In the genomic region with DNA sequence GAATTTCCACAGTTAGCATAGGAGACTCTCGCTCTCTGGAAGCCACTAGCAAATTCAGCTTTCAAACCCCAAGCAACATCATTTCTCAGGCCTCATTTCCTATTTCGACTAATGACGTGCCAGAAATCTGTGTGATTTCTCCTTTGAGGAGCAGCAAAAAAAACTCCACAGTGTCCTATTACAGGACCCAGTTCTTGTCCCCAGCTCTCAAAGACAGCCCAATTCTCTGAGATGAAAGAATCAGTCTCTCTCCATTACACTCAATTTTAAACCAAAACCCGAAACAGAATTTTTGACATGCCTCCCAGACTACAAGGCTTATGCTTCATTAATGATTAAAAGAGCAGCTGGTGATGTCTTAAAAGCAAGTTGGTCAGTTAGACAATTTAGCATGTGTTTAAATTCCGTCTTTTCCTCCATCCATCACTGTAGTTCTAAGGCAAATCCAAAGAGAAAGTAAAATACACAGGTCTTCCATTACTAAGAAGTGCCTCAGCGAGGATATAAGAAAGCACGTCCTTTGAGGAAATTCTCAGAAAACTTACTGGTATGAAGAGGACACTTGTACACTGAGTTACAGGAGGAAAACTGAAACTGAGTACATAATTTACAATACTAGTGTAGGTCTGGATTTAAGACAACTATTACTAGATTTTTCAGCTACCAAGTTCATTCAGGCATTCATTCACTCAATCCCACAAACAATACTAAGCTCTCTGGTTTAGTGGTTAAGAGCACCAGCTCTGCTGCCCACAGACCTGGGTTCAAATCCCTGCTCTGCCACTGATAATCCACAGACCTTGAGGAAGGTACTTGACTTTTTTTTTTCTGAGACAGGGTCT, we compare ENCODE assay signal across 1 cellular context.
TF ChIP-seq lines count a peak whose summit lies in the region.

No MANE protein-coding gene starts in this region.

TF ChIP-seq in K562, 482 proteins besides CTCF, POLR2A, EP300 and RAD21 (continued from another document):
- TF ChIP-seq, protein P1, sequence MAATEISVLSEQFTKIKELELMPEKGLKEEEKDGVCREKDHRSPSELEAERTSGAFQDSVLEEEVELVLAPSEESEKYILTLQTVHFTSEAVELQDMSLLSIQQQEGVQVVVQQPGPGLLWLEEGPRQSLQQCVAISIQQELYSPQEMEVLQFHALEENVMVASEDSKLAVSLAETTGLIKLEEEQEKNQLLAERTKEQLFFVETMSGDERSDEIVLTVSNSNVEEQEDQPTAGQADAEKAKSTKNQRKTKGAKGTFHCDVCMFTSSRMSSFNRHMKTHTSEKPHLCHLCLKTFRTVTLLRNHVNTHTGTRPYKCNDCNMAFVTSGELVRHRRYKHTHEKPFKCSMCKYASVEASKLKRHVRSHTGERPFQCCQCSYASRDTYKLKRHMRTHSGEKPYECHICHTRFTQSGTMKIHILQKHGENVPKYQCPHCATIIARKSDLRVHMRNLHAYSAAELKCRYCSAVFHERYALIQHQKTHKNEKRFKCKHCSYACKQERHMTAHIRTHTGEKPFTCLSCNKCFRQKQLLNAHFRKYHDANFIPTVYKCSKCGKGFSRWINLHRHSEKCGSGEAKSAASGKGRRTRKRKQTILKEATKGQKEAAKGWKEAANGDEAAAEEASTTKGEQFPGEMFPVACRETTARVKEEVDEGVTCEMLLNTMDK (IDR thresholded peaks at IDR 0.05; ENCODE audit: borderline replicate concordance, insufficient read depth, low read depth, low read length, poor library complexity, severe bottlenecking): no peak
TF ChIP-seq in K562: peak in this region for 3.
